ENCODE assay signal across 11 cellular contexts in genomic region chr3:13013994-13014754, GRCh38. TPM values are rescaled to one million over a fixed set of nuclear protein-coding genes. Genes with fewer than 3 reads are reported as not detected.
DNase-seq lines count a peak whose midpoint lies in the region; ATAC-seq lines count a peak whose summit lies in the region.
"Had no signal": no experiment of that assay in that cellular context is flagged by ENCODE, and none has a peak within 500 bp of the region (broad histone marks: within the 10 kb centered on the region; RNA-seq: fewer than 3 reads in every experiment).

No MANE protein-coding gene starts in this region.

- peaks cover 84% of the 10 kb centered on the region for H3K4me1 Mint-ChIP-seq in activated T-cell treated with anti-CD3 and anti-CD28 coated beads, Interleukin-2, amount 50 U/mL, for 72 hours (ENCODE audit: low read depth)
- peaks cover 68 to 97% (median 96%) of the 10 kb centered on the region in 3 donors for H3K4me1 Mint-ChIP-seq in naive B cell

- H3K4me3 Mint-ChIP-seq in activated T-cell treated with anti-CD3 and anti-CD28 coated beads, Interleukin-2, amount 50 U/mL, for 72 hours, result peak overlapping the region; percentile 79 to 89
- H3K4me3 Mint-ChIP-seq in naive B cell, result peak overlapping the region; percentile 83 to 95 (median 90)

- DNase-seq in stimulated activated CD4-positive, alpha-beta T cell treated with anti-CD3 and anti-CD28 coated beads, Interleukin-15, amount 100 ng/mL, for 24 hours, result peak; percentile 73
- DNase-seq in stimulated activated CD4-positive, alpha-beta T cell treated with anti-CD3 and anti-CD28 coated beads, Interleukin-12 subunit alpha, Interleukin-12 subunit beta, amount 100 ng/mL, for 4 hours, result no peak
- peak; percentile 53 to 65 for DNase-seq in activated T-cell treated with anti-CD3 and anti-CD28 coated beads, Interleukin-2, amount 50 U/mL, for 72 hours
- DNase-seq in naive B cell, result no peak
- DNase-seq in HT-29 (ENCODE audit: low spot score), result no peak
- no peak for DNase-seq in DMS153 treated with DMSO at 0.1 percent for 48 hours (lab: John Stamatoyannopoulos, UW; ENCODE audit: unreplicated experiment)
- DNase-seq in substantia nigra (lab: John Stamatoyannopoulos, UW), result no peak
- DNase-seq: BE2C; NK-92 treated with Interleukin-12 subunit alpha and Interleukin-12 subunit beta, amount 100 ng/mL, for 24 hours; occipital lobe had no signal

- H3K27ac Mint-ChIP-seq in activated T-cell treated with anti-CD3 and anti-CD28 coated beads, Interleukin-2, amount 50 U/mL, for 72 hours, result peak overlapping the region; percentile 26
- H3K27ac Mint-ChIP-seq in naive B cell, result peak overlapping the region; percentile 97 to 100 (median 100)

- no peaks in the 10 kb centered on the region for H3K27me3 Mint-ChIP-seq in activated T-cell treated with anti-CD3 and anti-CD28 coated beads, Interleukin-2, amount 50 U/mL, for 72 hours (ENCODE audit: low read depth)
- no peaks in the 10 kb centered on the region for H3K27me3 Mint-ChIP-seq in naive B cell

- H3K9me3 Mint-ChIP-seq in activated T-cell treated with anti-CD3 and anti-CD28 coated beads, Interleukin-2, amount 50 U/mL, for 72 hours, result no peaks in the 10 kb centered on the region
- no peaks in the 10 kb centered on the region for H3K9me3 Mint-ChIP-seq in naive B cell

- peak in 1 of 2 donors; percentile 11 for ATAC-seq in activated T-cell treated with anti-CD3 and anti-CD28 coated beads, Interleukin-2, amount 50 U/mL, for 72 hours (replicated peaks in 1 of 2)
- no peak for ATAC-seq in naive B cell (ENCODE audit: low read depth in 2 of 2)
- ATAC-seq in HG02970 (IDR thresholded peaks at IDR 0.05; ENCODE audit: low FRiP score, unreplicated experiment), result no peak

- peaks cover 1 to 2% of the 10 kb centered on the region in 2 donors for H3K36me3 Mint-ChIP-seq in activated T-cell treated with anti-CD3 and anti-CD28 coated beads, Interleukin-2, amount 50 U/mL, for 72 hours (ENCODE audit: insufficient read depth in 2 of 2)
- peaks cover 4 to 18% of the 10 kb centered on the region in 2 donors for H3K36me3 Mint-ChIP-seq in naive B cell

- no peak overlapping the region for H3K27ac ChIP-seq in substantia nigra (ENCODE audit: low read depth, low read length, poor library complexity, severe bottlenecking)

RNA-seq across cellular contexts. Expression of gene IQSEC1, which starts 59.1 kb away (rescaled TPM):
- 10 to 100 TPM; 31.2 to 53.5 TPM for total RNA-seq in activated T-cell treated with anti-CD3 and anti-CD28 coated beads, Interleukin-2, amount 50 U/mL, for 72 hours
- polyA plus RNA-seq in naive B cell (ENCODE audit: low read depth in 6 of 6), result 10 to 100 TPM; 14.6 to 73.4 (median 36.9) TPM
- total RNA-seq in HT-29 (2014; rRNA removed; shearing (Covaris generic)), result 3.6 and 4.8 TPM in 2 replicates

Comparison
In these comparisons a context has a peak if more than half of its experiments do, and no peak if none do; other contexts are left out.
1. DNase-seq: peak in stimulated activated CD4-positive, alpha-beta T cell treated with anti-CD3 and anti-CD28 coated beads, Interleukin-15, amount 100 ng/mL, for 24 hours (single experiment) and activated T-cell treated with anti-CD3 and anti-CD28 coated beads, Interleukin-2, amount 50 U/mL, for 72 hours (2 of 2); none in stimulated activated CD4-positive, alpha-beta T cell treated with anti-CD3 and anti-CD28 coated beads, Interleukin-12 subunit alpha, Interleukin-12 subunit beta, amount 100 ng/mL, for 4 hours (single experiment), naive B cell (single experiment), HT-29 (single experiment), DMS153 treated with DMSO at 0.1 percent for 48 hours (single experiment) and substantia nigra (0 of 49).